ENCODE assay signal across 8 cellular contexts in genomic region chr17:7035591-7036368, GRCh38.
DNase-seq lines count a peak whose midpoint lies in the region; ATAC-seq and TF ChIP-seq lines count a peak whose summit lies in the region.

TSS of gene SLC16A13 (plus strand) at chr17:7036015. CDS start at chr17:7036383, 368 bp downstream.

- ATAC-seq in GM19372 (IDR thresholded peaks at IDR 0.05; ENCODE audit: low read depth, unreplicated experiment) (peak; percentile 91), HG03521 (IDR thresholded peaks at IDR 0.05; ENCODE audit: unreplicated experiment) (peak; percentile 91)

- peak within 1 kb of the TSS; percentile 70 for H3K27ac ChIP-seq in C4-2B

- DNase-seq in NCI-H748 treated with DMSO at 0.1 percent for 48 hours (lab: John Stamatoyannopoulos, UW) (peak; percentile 96), dedifferentiated amniotic fluid mesenchymal stem cell (ENCODE audit: extremely low spot score) (peak; percentile 81), left kidney (ENCODE audit: low read depth, low spot score) (peak; percentile 98)
- peak; percentile 84 to 98 for DNase-seq in activated CD4-positive, alpha-beta T cell treated with anti-CD3 and anti-CD28 coated beads, Interleukin-2, amount 50 U/mL, for 24 hours (ENCODE audit: low read depth in 1 of 2, low spot score in 1 of 2)
- DNase-seq in stimulated activated CD4-positive, alpha-beta T cell treated with anti-CD3 and anti-CD28 coated beads, Interleukin-2, amount 100 ng/mL, for 24 hours, result peak; percentile 98 to 99

- TF ChIP-seq CTCF in C4-2B (conservative IDR thresholded peaks at IDR 0.05), result no peak

Comparison
In these comparisons a context has a peak if more than half of its experiments do, and no peak if none do; other contexts are left out.
1. Peak in every context shown above with its lines: DNase-seq, ATAC-seq and H3K27ac ChIP-seq.